ENCODE assay signal across 19 cellular contexts in genomic region chr22:39361495-39361894, GRCh38. TPM values are rescaled to one million over a fixed set of nuclear protein-coding genes. Genes with fewer than 3 reads are reported as not detected.
DNase-seq lines count a peak whose midpoint lies in the region; ATAC-seq and TF ChIP-seq lines count a peak whose summit lies in the region.
"Had no signal": no experiment of that assay in that cellular context is flagged by ENCODE, and none has a peak within 500 bp of the region (broad histone marks: within the 10 kb centered on the region; RNA-seq: fewer than 3 reads in every experiment).

No MANE protein-coding gene starts in this region.

- H3K27me3 ChIP-seq in OCI-LY1 (ENCODE audit: insufficient read depth, low read length) (peaks cover 10% of the 10 kb centered on the region), mesendoderm (ENCODE audit: insufficient read depth, low read length, poor library complexity) (no peaks in the 10 kb centered on the region)
- H3K27me3 ChIP-seq: body of pancreas, gastrocnemius medialis had no signal

- H3K4me3 ChIP-seq in OCI-LY1 (ENCODE audit: low read depth, low read length, poor library complexity, severe bottlenecking) (no peak overlapping the region), mesendoderm (ENCODE audit: low read length) (no peak overlapping the region)
- H3K4me3 ChIP-seq: body of pancreas, gastrocnemius medialis had no signal

- peak overlapping the region; percentile 56 for H3K56ac ChIP-seq in mesendoderm (ENCODE audit: low read length)

- peak overlapping the region; percentile 31 for H3K18ac ChIP-seq in mesendoderm (ENCODE audit: low read length)

- H3K27ac ChIP-seq in OCI-LY1 (ENCODE audit: low read depth, low read length, poor library complexity, severe bottlenecking) (no peak overlapping the region), mesendoderm (ENCODE audit: low read depth, low read length) (no peak overlapping the region)
- H3K27ac ChIP-seq: gastrocnemius medialis had no signal

- H3K9me3 ChIP-seq in OCI-LY1 (ENCODE audit: low read length): no peaks in the 10 kb centered on the region
- H3K9me3 ChIP-seq: body of pancreas, gastrocnemius medialis had no signal

- no peak overlapping the region for H2BK120ac ChIP-seq in mesendoderm (ENCODE audit: low read depth, low read length)

- no peaks in the 10 kb centered on the region for H3K79me1 ChIP-seq in mesendoderm (ENCODE audit: low read length)

- H2BK5ac ChIP-seq in mesendoderm (ENCODE audit: low read length): no peak overlapping the region

- H4K8ac ChIP-seq in mesendoderm (ENCODE audit: low read depth, low read length): no peak overlapping the region

- no peak for ATAC-seq in esophagus mucosa
- ATAC-seq: activated naive CD8-positive, alpha-beta T cell treated with anti-CD3 and anti-CD28 coated beads, Interleukin-2, amount 50 U/mL, for 24 hours; gastrocnemius medialis; left ventricle myocardium superior; stimulated activated effector memory CD8-positive, alpha-beta T cell treated with anti-CD3 and anti-CD28 coated beads, Interleukin-12 subunit alpha, Interleukin-12 subunit beta, amount 100 ng/mL, for 72 hours had no signal

- no peak overlapping the region for H3K23ac ChIP-seq in mesendoderm (ENCODE audit: low read length)

- H3K79me2 ChIP-seq in OCI-LY1 (ENCODE audit: insufficient read depth, low read length): no peaks in the 10 kb centered on the region
- no peaks in the 10 kb centered on the region for H3K79me2 ChIP-seq in mesendoderm (ENCODE audit: control insufficient read depth, insufficient read depth, low read length)

- no peak overlapping the region for H4K5ac ChIP-seq in mesendoderm (ENCODE audit: low read length)

- peak; percentile 34 for TF ChIP-seq CTCF in OCI-LY1 (IDR thresholded peaks at IDR 0.05; ENCODE audit: low read length)

- no peak overlapping the region for H2AK5ac ChIP-seq in mesendoderm (ENCODE audit: low read length)

- WGBS in mesendoderm (ENCODE audit: extremely low coverage, insufficient coverage, low lambda C conversion rate): no CpG with 5 or more reads among the region's 7 CpGs

- no peaks in the 10 kb centered on the region for H3F3A ChIP-seq in OCI-LY1 (ENCODE audit: insufficient read depth, low read length)

- no peak overlapping the region for H2BK15ac ChIP-seq in mesendoderm (replicated peaks; ENCODE audit: low read depth)

- H3K9ac ChIP-seq in OCI-LY1 (ENCODE audit: low read length) (no peak overlapping the region), mesendoderm (ENCODE audit: low read length) (no peak overlapping the region)

- H3K4ac ChIP-seq in mesendoderm (ENCODE audit: low read depth, low read length): no peak overlapping the region

- no peak overlapping the region for H2AFZ ChIP-seq in OCI-LY1 (ENCODE audit: low read length)

- H3K36me3 ChIP-seq in OCI-LY1 (ENCODE audit: insufficient read depth, low read length) (no peaks in the 10 kb centered on the region), mesendoderm (ENCODE audit: control insufficient read depth, insufficient read depth, low read length) (no peaks in the 10 kb centered on the region)
- H3K36me3 ChIP-seq: gastrocnemius medialis had no signal

- in situ Hi-C loops in G401 (cut with HindIII; ENCODE audit: low sequenced_read_pairs): no loop called here

- no peak overlapping the region for H3K4me2 ChIP-seq in OCI-LY1 (ENCODE audit: low read length)
- no peak overlapping the region for H3K4me2 ChIP-seq in mesendoderm (ENCODE audit: low read length)

- DNase-seq in G401 (ENCODE audit: low spot score) (peak; percentile 1), mesendoderm (no peak), NCI-H345 (lab: John Stamatoyannopoulos, UW) (no peak)
- DNase-seq: activated B cell treated with CpG ODN at 0.5 μM for 24 hours; activated CD4-positive, alpha-beta memory T cell treated with anti-CD3 and anti-CD28 coated beads for 36 hours; activated gamma-delta T cell; activated naive CD8-positive, alpha-beta T cell treated with anti-CD3 and anti-CD28 coated beads, Interleukin-2, amount 50 U/mL, for 24 hours; activated T-cell treated with anti-CD3 and anti-CD28 coated beads for 4 hours; effector CD4-positive, alpha-beta T cell; gastrocnemius medialis; hypothalamus; Karpas-422; left ventricle myocardium superior; stimulated activated CD4-positive, alpha-beta T cell treated with anti-CD3 and anti-CD28 coated beads, Interleukin-1b, Interleukin-23, amount 100 ng/mL, for 48 hours; T-helper 9 cell had no signal

- H3K4me1 ChIP-seq in OCI-LY1 (ENCODE audit: insufficient read depth, low read length, severe bottlenecking) (no peaks in the 10 kb centered on the region), mesendoderm (ENCODE audit: control insufficient read depth, low read depth, low read length) (peaks cover 15% of the 10 kb centered on the region)

- no peaks in the 10 kb centered on the region for H4K20me1 ChIP-seq in OCI-LY1 (ENCODE audit: insufficient read depth, low read length)

- H3K9me2 ChIP-seq in OCI-LY1 (ENCODE audit: low read depth, low read length): no peaks in the 10 kb centered on the region

RNA-seq across cellular contexts. Expression of gene SYNGR1, which starts 11.7 kb away (rescaled TPM):
- 48.0 and 67.0 TPM in 2 replicates for total RNA-seq in G401 (2014; rRNA removed; shearing (Covaris generic))
- polyA plus RNA-seq in mesendoderm (2013, experiment 1 of 2): 10.5 TPM
- 10.0 TPM for polyA plus RNA-seq in mesendoderm (2013, experiment 2 of 2)
- 23.0 TPM for total RNA-seq in esophagus mucosa
- total RNA-seq: activated CD4-positive, alpha-beta memory T cell treated with anti-CD3 and anti-CD28 coated beads for 36 hours had no signal

RNA-seq across cellular contexts. Expression of gene TAB1, which starts 38.1 kb away (rescaled TPM):
- total RNA-seq in G401 (2014; rRNA removed; shearing (Covaris generic)): 35.1 and 38.2 TPM in 2 replicates
- 13.1 TPM for polyA plus RNA-seq in mesendoderm (2013, experiment 1 of 2)
- 12.1 TPM for polyA plus RNA-seq in mesendoderm (2013, experiment 2 of 2)
- total RNA-seq in esophagus mucosa: 10.9 TPM

RNA-seq across cellular contexts. Expression of gene RPL3, which starts 42.1 kb away (rescaled TPM):
- 6,349 and 7,167 TPM in 2 replicates for total RNA-seq in G401 (2014; rRNA removed; shearing (Covaris generic))
- polyA plus RNA-seq in mesendoderm (2013, experiment 1 of 2): 2,149 TPM
- 2,158 TPM for polyA plus RNA-seq in mesendoderm (2013, experiment 2 of 2)
- 1,774 TPM for total RNA-seq in esophagus mucosa
